8 cellular contexts compared by ENCODE assay signal in the genomic region with DNA sequence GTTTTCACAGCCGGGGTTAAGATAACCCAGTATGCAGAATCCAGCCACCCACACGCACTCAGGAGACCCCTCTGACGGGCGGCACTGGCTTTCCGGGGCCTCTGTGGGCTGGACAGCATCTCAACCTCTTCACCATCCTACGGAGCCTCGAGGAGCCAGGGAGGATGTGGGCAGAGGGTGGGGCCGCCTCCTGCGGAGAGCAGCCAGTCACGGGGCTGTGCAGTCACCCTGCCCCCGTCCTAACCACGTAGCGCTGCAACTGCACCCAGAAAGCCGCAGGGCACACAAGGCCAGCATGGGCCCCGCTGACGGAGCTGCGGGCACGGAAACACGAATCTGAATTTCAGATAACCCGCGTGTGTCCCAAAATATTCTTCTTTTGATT.
DNase-seq lines count a peak whose midpoint lies in the region; ATAC-seq and TF ChIP-seq lines count a peak whose summit lies in the region.

No MANE protein-coding gene starts in this region.

- no peak overlapping the region for H3K14ac ChIP-seq in H9 (ENCODE audit: insufficient read depth, low read length)

- H3K23ac ChIP-seq in H9 (ENCODE audit: insufficient read length, low read depth, low read length), result no peak overlapping the region

- H3K27ac Mint-ChIP-seq in activated naive CD8-positive, alpha-beta T cell, result peak overlapping the region; percentile 84
- H3K27ac Mint-ChIP-seq in stimulated activated memory B cell treated with anti-CD40 and anti-IgM and Interleukin-4, amounts not matched to agents 10 μg/mL and 1 μg/mL and 100 μg/mL, for 72 hours, result peak overlapping the region; percentile 89
- H3K27ac Mint-ChIP-seq in H9, result no peak overlapping the region

- no peaks in the 10 kb centered on the region for H3K27me3 ChIP-seq in lung (ENCODE audit: control insufficient read depth, insufficient read depth)
- H3K27me3 ChIP-seq in WERI-Rb-1 (ENCODE audit: insufficient read depth, low read depth, severe bottlenecking), result no peaks in the 10 kb centered on the region
- no peaks in the 10 kb centered on the region for H3K27me3 ChIP-seq in H9 (ENCODE audit: insufficient read depth, low read length)

- no peaks in the 10 kb centered on the region for H3K23me2 ChIP-seq in H9 (ENCODE audit: insufficient read length, low read depth, low read length, poor library complexity, severe bottlenecking)

- no peak overlapping the region for H4K91ac ChIP-seq in H9 (ENCODE audit: insufficient read length, low read depth, low read length)

- no peak overlapping the region for H2AK5ac ChIP-seq in H9 (ENCODE audit: insufficient read length, low read length)

- H3K36me3 Mint-ChIP-seq in activated naive CD8-positive, alpha-beta T cell, result peaks cover 3% of the 10 kb centered on the region
- peaks cover 6% of the 10 kb centered on the region for H3K36me3 Mint-ChIP-seq in stimulated activated memory B cell treated with anti-CD40 and anti-IgM and Interleukin-4, amounts not matched to agents 10 μg/mL and 1 μg/mL and 100 μg/mL, for 72 hours
- peaks cover 12 to 18% (median 13%) of the 10 kb centered on the region in 3 experiments for H3K36me3 Mint-ChIP-seq in H9 (ENCODE audit: insufficient read depth in 1 of 3, low read depth in 3 of 3)

- H4K20me1 ChIP-seq in H9 (ENCODE audit: control insufficient read depth, insufficient read depth, insufficient read length), result no peaks in the 10 kb centered on the region

- no peaks in the 10 kb centered on the region for H3K79me1 ChIP-seq in H9 (ENCODE audit: insufficient read depth, low read depth, low read length, poor library complexity, severe bottlenecking)

- H3K27me3 Mint-ChIP-seq in activated naive CD8-positive, alpha-beta T cell, result no peaks in the 10 kb centered on the region
- no peaks in the 10 kb centered on the region for H3K27me3 Mint-ChIP-seq in stimulated activated memory B cell treated with anti-CD40 and anti-IgM and Interleukin-4, amounts not matched to agents 10 μg/mL and 1 μg/mL and 100 μg/mL, for 72 hours
- no peaks in the 10 kb centered on the region for H3K27me3 Mint-ChIP-seq in H9 (ENCODE audit: low read depth)

- no peak overlapping the region for H2BK20ac ChIP-seq in H9 (ENCODE audit: low read depth, low read length, poor library complexity, severe bottlenecking)

- H2BK120ac ChIP-seq in H9 (ENCODE audit: low read depth, low read length, poor library complexity, severe bottlenecking), result no peak overlapping the region

- H3K4me1 ChIP-seq in lung (ENCODE audit: control insufficient read depth in 2 of 2, insufficient read depth in 2 of 2, low read length in 2 of 2), result peaks cover 0 to 21% of the 10 kb centered on the region in 2 donors
- peaks cover 2% of the 10 kb centered on the region; the same call in 1 of the 2 replicates for H3K4me1 ChIP-seq in H9 (ENCODE audit: insufficient read depth, low read length)

- no peak overlapping the region for H3K4me2 ChIP-seq in H9 (ENCODE audit: insufficient read depth, insufficient read length, low read length)

- no peak for TF ChIP-seq CTCF in lung (IDR thresholded peaks at IDR 0.05; ENCODE audit: control extremely low read depth, extremely low read depth)
- TF ChIP-seq CTCF in WERI-Rb-1 (IDR thresholded peaks at IDR 0.05; ENCODE audit: low read depth, low read length), result no peak
- no peak for TF ChIP-seq CTCF in H9 (conservative IDR thresholded peaks at IDR 0.05)

- H3K4ac ChIP-seq in H9 (ENCODE audit: low read depth, low read length), result no peak overlapping the region

- no peak overlapping the region for H3K9ac ChIP-seq in H9 (ENCODE audit: extremely low read depth, insufficient read length, low read length)

- H3K36me3 ChIP-seq in lung (ENCODE audit: control insufficient read depth in 2 of 2, insufficient read depth in 2 of 2, low read length in 2 of 2) (peaks cover 0 to 6% of the 10 kb centered on the region in 2 donors), WERI-Rb-1 (peaks cover 4% of the 10 kb centered on the region; the same call in 1 of the 2 replicates)

- no peak overlapping the region for H4K8ac ChIP-seq in H9 (replicated peaks; ENCODE audit: insufficient read length, low read depth, low read length)

- no peak overlapping the region for H4K5ac ChIP-seq in H9 (ENCODE audit: insufficient read length, low read depth, low read length)

- H3K4me1 Mint-ChIP-seq in activated naive CD8-positive, alpha-beta T cell (ENCODE audit: low read depth), result peaks cover 61% of the 10 kb centered on the region
- peaks cover 41% of the 10 kb centered on the region for H3K4me1 Mint-ChIP-seq in stimulated activated memory B cell treated with anti-CD40 and anti-IgM and Interleukin-4, amounts not matched to agents 10 μg/mL and 1 μg/mL and 100 μg/mL, for 72 hours
- H3K4me1 Mint-ChIP-seq in H9, result peaks cover 25 to 34% of the 10 kb centered on the region in 2 experiments

- no peak overlapping the region for H3K4me3 ChIP-seq in lung
- no peak overlapping the region for H3K4me3 ChIP-seq in WERI-Rb-1 (ENCODE audit: low read depth, low read length)

- H2BK12ac ChIP-seq in H9 (ENCODE audit: insufficient read length, low read depth, low read length), result no peak overlapping the region

- peak overlapping the region; percentile 84 for H3K4me3 Mint-ChIP-seq in activated naive CD8-positive, alpha-beta T cell
- H3K4me3 Mint-ChIP-seq in stimulated activated memory B cell treated with anti-CD40 and anti-IgM and Interleukin-4, amounts not matched to agents 10 μg/mL and 1 μg/mL and 100 μg/mL, for 72 hours, result peak overlapping the region; percentile 88
- H3K4me3 Mint-ChIP-seq in H9, result no peak overlapping the region

- H3T11ph ChIP-seq in H9 (ENCODE audit: low read length), result no peak overlapping the region

- H3K27ac ChIP-seq in lung (ENCODE audit: low read depth in 1 of 2, low read length in 1 of 2), result peak overlapping the region in 1 of 2 donors; percentile 79
- no peak overlapping the region for H3K27ac ChIP-seq in WERI-Rb-1
- no peak overlapping the region for H3K27ac ChIP-seq in H9 (ENCODE audit: insufficient read length, low read depth, low read length)

- H3K56ac ChIP-seq in H9 (ENCODE audit: insufficient read length, low read depth, low read length), result no peak overlapping the region

- DNase-seq in SW480 (ENCODE audit: low spot score) (peak; percentile 89), lung (ENCODE audit: low spot score) (peak; percentile 67), WERI-Rb-1 (no peak), H9 (no peak)

- no peak overlapping the region for H3K18ac ChIP-seq in H9 (ENCODE audit: insufficient read length, low read depth, low read length)

- no peak overlapping the region for H2BK5ac ChIP-seq in H9 (ENCODE audit: insufficient read length, low read length)

- no peaks in the 10 kb centered on the region for H3K9me3 Mint-ChIP-seq in activated naive CD8-positive, alpha-beta T cell (ENCODE audit: low read depth)
- H3K9me3 Mint-ChIP-seq in stimulated activated memory B cell treated with anti-CD40 and anti-IgM and Interleukin-4, amounts not matched to agents 10 μg/mL and 1 μg/mL and 100 μg/mL, for 72 hours, result no peaks in the 10 kb centered on the region
- peaks cover 12 to 16% of the 10 kb centered on the region in 2 experiments for H3K9me3 Mint-ChIP-seq in H9

- WGBS in lung, 2 donors, result 17 to 47% methylated on average over 21 of the region's 21 CpGs
- whole genome bisulfite sequencing in H9 (ENCODE audit: extremely low coverage, insufficient read length, low lambda C conversion rate), result no CpG with 5 or more reads among the region's 21 CpGs

- ATAC-seq in GM19025 (IDR thresholded peaks at IDR 0.05; ENCODE audit: low read depth, unreplicated experiment) (peak; percentile 91), HG03097 (IDR thresholded peaks at IDR 0.05; ENCODE audit: low FRiP score, unreplicated experiment) (peak; percentile 88), lung (ENCODE audit: insufficient read depth, low FRiP score) (peak; percentile 89)
- peak; percentile 97 for ATAC-seq in stimulated activated memory B cell treated with anti-CD40 and anti-IgM and Interleukin-4, amounts not matched to agents 10 μg/mL and 1 μg/mL and 100 μg/mL, for 72 hours

- no peaks in the 10 kb centered on the region for H3K9me3 ChIP-seq in lung (ENCODE audit: control insufficient read depth in 2 of 2, insufficient read depth in 1 of 2, low read length in 1 of 2)
- H3K9me3 ChIP-seq in WERI-Rb-1 (ENCODE audit: severe bottlenecking), result no peaks in the 10 kb centered on the region
- H3K9me3 ChIP-seq in H9 (ENCODE audit: control insufficient read depth, low read depth, low read length), result peaks cover 8% of the 10 kb centered on the region

- no peak overlapping the region for H2AFZ ChIP-seq in H9 (ENCODE audit: low read length)

- no peak overlapping the region for H2BK15ac ChIP-seq in H9 (ENCODE audit: low read depth, low read length)

- no peaks in the 10 kb centered on the region for H3K79me2 ChIP-seq in H9 (ENCODE audit: insufficient read depth, low read length)

Comparison
In these comparisons a context has a peak if more than half of its experiments do, and no peak if none do; other contexts are left out.
1. DNase-seq: peak in SW480 (single experiment) and lung (single experiment); none in WERI-Rb-1 (single experiment) and H9 (single experiment).
2. H3K27ac Mint-ChIP-seq: peak in activated naive CD8-positive, alpha-beta T cell (single experiment) and stimulated activated memory B cell treated with anti-CD40 and anti-IgM and Interleukin-4, amounts not matched to agents 10 μg/mL and 1 μg/mL and 100 μg/mL, for 72 hours (single experiment); none in H9 (0 of 3).
3. H3K4me3 Mint-ChIP-seq: peak in activated naive CD8-positive, alpha-beta T cell (single experiment) and stimulated activated memory B cell treated with anti-CD40 and anti-IgM and Interleukin-4, amounts not matched to agents 10 μg/mL and 1 μg/mL and 100 μg/mL, for 72 hours (single experiment); none in H9 (0 of 2).
4. Peak in every context shown above with its lines, with median percentiles within 50 percentile points of each other: ATAC-seq.